In genomic region chr6:145428656-145429173, GRCh38 we compare ENCODE assay signal across 1 cellular context.
TF ChIP-seq lines count a peak whose summit lies in the region.

No MANE protein-coding gene starts in this region.

TF ChIP-seq in HEK293, 187 proteins besides CTCF, POLR2A, EP300 and RAD21:
- peak; percentile 29; the same call in 1 of the 2 replicates for TF ChIP-seq REST (tag by site-specific recombination; IDR thresholded peaks at IDR 0.05)
- TF ChIP-seq OVOL3 (tag by site-specific recombination; IDR thresholded peaks at IDR 0.05), result no peak
- TF ChIP-seq ZNF530 (tag by site-specific recombination; IDR thresholded peaks at IDR 0.05; ENCODE audit: low read depth), result no peak
- TF ChIP-seq MYNN (tag by site-specific recombination; IDR thresholded peaks at IDR 0.05; ENCODE audit: borderline replicate concordance), result no peak
TF ChIP-seq in HEK293: peak in this region for 1.
